17 cellular contexts compared by ENCODE assay signal in the genomic region with DNA sequence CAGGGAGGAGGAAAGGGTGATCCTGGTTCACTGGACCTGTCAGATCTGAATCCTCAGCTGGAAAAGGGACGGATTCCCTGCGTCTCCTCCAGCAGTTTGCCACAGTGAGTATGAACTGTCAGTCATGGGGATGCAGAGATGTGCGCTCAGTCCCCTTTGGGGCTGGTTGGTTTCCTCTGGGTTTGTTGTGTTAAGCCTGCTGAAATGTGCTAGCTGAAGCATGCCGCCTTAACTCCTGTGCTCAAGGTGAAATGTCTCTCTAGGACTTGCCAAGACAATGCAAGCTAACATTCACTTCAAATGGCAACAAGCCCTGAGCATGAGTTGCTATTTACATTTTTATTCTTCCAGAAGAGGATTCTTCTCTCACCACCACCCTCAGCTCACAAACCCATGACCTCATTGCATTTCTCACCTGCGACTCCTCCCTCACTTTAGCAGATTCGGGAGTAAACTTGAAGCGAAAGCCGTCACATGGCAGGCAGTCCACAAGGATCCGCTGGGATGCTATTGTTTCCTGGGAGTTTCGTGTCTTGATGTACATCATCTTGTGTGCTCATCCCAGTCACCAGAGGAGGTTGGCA.
"Had no signal": no experiment of that assay in that cellular context is flagged by ENCODE, and none has a peak within 500 bp of the region (broad histone marks: within the 10 kb centered on the region; RNA-seq: fewer than 3 reads in every experiment).

No MANE protein-coding gene starts in this region.

- DNase-seq: activated T-cell treated with anti-CD3 and anti-CD28 coated beads, Interleukin-2, amount 50 U/mL, for 24 hours; aorta; central memory CD4-positive, alpha-beta T cell; dermis blood vessel endothelial cell; effector CD8-positive, alpha-beta T cell; gastrocnemius medialis; head of caudate nucleus; hypothalamus; islet precursor cell; naive thymus-derived CD8-positive, alpha-beta T cell; right cardiac atrium; stimulated activated CD4-positive, alpha-beta T cell treated with anti-CD3 and anti-CD28 coated beads, Interleukin-12 subunit alpha, Interleukin-12 subunit beta, amount 100 ng/mL, for 4 hours; stimulated activated CD4-positive, alpha-beta T cell treated with anti-CD3 and anti-CD28 coated beads, Interleukin-4, amount 100 ng/mL, for 4 hours; T-helper 1 cell; transverse colon had no signal

- H3K4me3 ChIP-seq: gastrocnemius medialis, prostate gland, transverse colon, vagina had no signal

- H3K9me3 ChIP-seq: gastrocnemius medialis, prostate gland, transverse colon, vagina had no signal

- H3K27ac ChIP-seq: gastrocnemius medialis, prostate gland, transverse colon, vagina had no signal

- H3K4me1 ChIP-seq: gastrocnemius medialis, prostate gland, transverse colon, vagina had no signal

- H3K36me3 ChIP-seq: gastrocnemius medialis, prostate gland, transverse colon, vagina had no signal

- H3K27me3 ChIP-seq: gastrocnemius medialis, transverse colon, vagina had no signal
